In genomic region chr3:49841126-49841525, GRCh38 we compare ENCODE assay signal across 7 cellular contexts. TPM values are rescaled to one million over a fixed set of nuclear protein-coding genes. Genes with fewer than 3 reads are reported as not detected.
DNase-seq lines count a peak whose midpoint lies in the region; ATAC-seq, FAIRE-seq and TF ChIP-seq lines count a peak whose summit lies in the region.
"Had no signal": no experiment of that assay in that cellular context is flagged by ENCODE, and none has a peak within 500 bp of the region (broad histone marks: within the 10 kb centered on the region; RNA-seq: fewer than 3 reads in every experiment).

No MANE protein-coding gene starts in this region.

- peak; percentile 65 for DNase-seq in NCI-H69 (lab: John Stamatoyannopoulos, UW)
- DNase-seq in hepatocyte (ENCODE audit: low spot score) = peak; percentile 8
- no peak for DNase-seq in small intestine
- DNase-seq in tibial artery = no peak
- DNase-seq: NCI-H774 had no signal

- H3K4me3 ChIP-seq in hepatocyte (no peak overlapping the region), small intestine (ENCODE audit: low read depth in 1 of 2, low read length in 2 of 2) (no peak overlapping the region), tibial artery (no peak overlapping the region)

- no peaks in the 10 kb centered on the region for H3K27me3 ChIP-seq in hepatocyte
- no peaks in the 10 kb centered on the region for H3K27me3 ChIP-seq in small intestine (ENCODE audit: control insufficient read depth in 2 of 2, insufficient read depth in 2 of 2, low read length in 2 of 2)
- no peaks in the 10 kb centered on the region for H3K27me3 ChIP-seq in tibial artery

- ATAC-seq in HG02759 (IDR thresholded peaks at IDR 0.05; ENCODE audit: unreplicated experiment) = no peak

- H3K27ac ChIP-seq in hepatocyte (no peak overlapping the region), small intestine (ENCODE audit: low read depth in 1 of 2, low read length in 1 of 2) (no peak overlapping the region), tibial artery (no peak overlapping the region)

- FAIRE-seq in small intestine (lab: Jason Lieb, UNC) = no peak

- no peaks in the 10 kb centered on the region for H3K9me2 ChIP-seq in hepatocyte (replicated peaks; ENCODE audit: insufficient read depth)

- H3K9me3 ChIP-seq in hepatocyte (ENCODE audit: low read depth) = no peaks in the 10 kb centered on the region
- no peaks in the 10 kb centered on the region for H3K9me3 ChIP-seq in small intestine (ENCODE audit: control insufficient read depth, low read depth)
- no peaks in the 10 kb centered on the region for H3K9me3 ChIP-seq in tibial artery

- H3K4me1 ChIP-seq in hepatocyte (ENCODE audit: insufficient read depth) (peaks cover 4% of the 10 kb centered on the region), small intestine (ENCODE audit: control insufficient read depth in 2 of 2, insufficient read depth in 1 of 2, low read depth in 1 of 2, low read length in 1 of 2) (no peaks in the 10 kb centered on the region), tibial artery (peaks cover 0 to 7% (median 1%) of the 10 kb centered on the region in 4 donors)

- H2AFZ ChIP-seq in hepatocyte = no peak overlapping the region

- TF ChIP-seq CTCF in GM12874 (IDR thresholded peaks at IDR 0.05; ENCODE audit: insufficient read depth, low read depth, low read length) = peak; percentile 60
- peak; percentile 21 for TF ChIP-seq CTCF in hepatocyte (IDR thresholded peaks at IDR 0.05; ENCODE audit: poor library complexity)
- peak in 1 of 2 experiments; percentile 6 for TF ChIP-seq CTCF in tibial artery (IDR thresholded peaks at IDR 0.05)

- no peak overlapping the region for H3K4me2 ChIP-seq in hepatocyte

- no peaks in the 10 kb centered on the region for H4K20me1 ChIP-seq in hepatocyte (ENCODE audit: insufficient read depth, poor library complexity, severe bottlenecking)

- no peaks in the 10 kb centered on the region for H3K79me2 ChIP-seq in hepatocyte

- H3K36me3 ChIP-seq in hepatocyte (replicated peaks; ENCODE audit: insufficient read depth, low read depth) (no peaks in the 10 kb centered on the region), small intestine (ENCODE audit: control insufficient read depth in 2 of 2, insufficient read depth in 2 of 2, low read length in 2 of 2) (no peaks in the 10 kb centered on the region), tibial artery (no peaks in the 10 kb centered on the region)

- intact Hi-C loops in tibial artery (cut with DNase I; ENCODE audit: low total_unique reads) = loop anchor here (10.0 kb wide), 1 partner anchor 64 kb away; the partner anchor contains the start of gene MST1R

RNA-seq across cellular contexts. Expression of gene TRAIP, which starts 15.2 kb away (rescaled TPM):
- total RNA-seq in hepatocyte = 2.5 and 4.9 TPM in 2 replicates
- polyA plus RNA-seq in hepatocyte (3.1 and 6.6 TPM in 2 replicates), small intestine (1 to 10 TPM; 1.4 to 8.1 (median 3.4) TPM)

RNA-seq across cellular contexts. Expression of gene UBA7, which starts 27.4 kb away (rescaled TPM):
- 10.7 and 14.7 TPM in 2 replicates for total RNA-seq in hepatocyte
- polyA plus RNA-seq in hepatocyte (21.6 and 22.2 TPM in 2 replicates), small intestine (100 to 1,000 TPM in 1 of 3 donors, 10 to 100 TPM in 2; 52.1 to 160 (median 86.5) TPM)

RNA-seq across cellular contexts. Expression of gene CAMKV, which starts 28.6 kb away (rescaled TPM):
- total RNA-seq in hepatocyte = 3.5 and 3.9 TPM in 2 replicates
- polyA plus RNA-seq in hepatocyte (2.0 and 2.7 TPM in 2 replicates), small intestine (under 1 TPM in 2 of 3 donors, not detected in 1; 0.15 to 0.81 TPM)

RNA-seq across cellular contexts. Expression of gene INKA1, which starts 38.1 kb away (rescaled TPM):
- total RNA-seq in hepatocyte = 4.5 and 5.1 TPM in 2 replicates
- polyA plus RNA-seq in hepatocyte (5.8 and 6.2 TPM in 2 replicates), small intestine (1 to 10 TPM in 2 of 3 donors, under 1 TPM in 1; 0.67 to 2.9 (median 2.2) TPM)

RNA-seq across cellular contexts. Expression of gene CDHR4, which starts 41.5 kb away (rescaled TPM):
- total RNA-seq in hepatocyte = 0.57 TPM in 1 of 2 replicates, not detected in the other
- polyA plus RNA-seq in hepatocyte (0.57 and 1.5 TPM in 2 replicates), small intestine (under 1 TPM in 1 of 3 donors, not detected in 2; 0.15 TPM)

Comparison
In these comparisons a context has a peak if more than half of its experiments do, and no peak if none do; other contexts are left out.
1. DNase-seq: peak in NCI-H69 (single experiment) and hepatocyte (single experiment); none in small intestine (single experiment) and tibial artery (0 of 2).